ENCODE assay signal across 8 cellular contexts in genomic region chr9:5949103-5949699, GRCh38. TPM values are rescaled to one million over a fixed set of nuclear protein-coding genes. Genes with fewer than 3 reads are reported as not detected.
DNase-seq lines count a peak whose midpoint lies in the region; ATAC-seq and TF ChIP-seq lines count a peak whose summit lies in the region.

No MANE protein-coding gene starts in this region.

- H2AFZ ChIP-seq in fibroblast of lung (ENCODE audit: low read length) = no peak overlapping the region

- H3K27me3 ChIP-seq in SJSA1 (replicated peaks) (no peaks in the 10 kb centered on the region), fibroblast of lung (ENCODE audit: control insufficient read depth, insufficient read depth, low read length) (no peaks in the 10 kb centered on the region)

- ATAC-seq in HG02763 (IDR thresholded peaks at IDR 0.05; ENCODE audit: unreplicated experiment) = peak; percentile 65

- H3K4me2 ChIP-seq in fibroblast of lung (ENCODE audit: extremely low read depth, insufficient read depth, low read length) = peak overlapping the region; percentile 67

- H3K4me1 ChIP-seq in SJSA1 (replicated peaks) = no peaks in the 10 kb centered on the region
- H3K4me1 ChIP-seq in fibroblast of lung (ENCODE audit: control insufficient read depth, extremely low read depth, insufficient read depth, low read length) = peaks cover 4% of the 10 kb centered on the region

- DNase-seq in NCI-H2029 treated with DMSO at 0.1 percent for 48 hours (lab: John Stamatoyannopoulos, UW) (peak; percentile 4), NCI-H2029 (lab: John Stamatoyannopoulos, UW) (no peak), SJSA1 (ENCODE audit: low read depth in 1 of 2, low spot score in 2 of 2) (peak in 1 of 2 experiments; percentile 4), fibroblast of lung (ENCODE audit: low read depth in 2 of 2) (peak; percentile 8 to 24), ecto neural progenitor cell (ENCODE audit: low spot score) (no peak), KG1 (lab: John Stamatoyannopoulos, UW) (no peak), retina (no peak)

- H3K4me3 ChIP-seq in SJSA1 (peak overlapping the region; percentile 6; the same call in 1 of the 2 replicates), fibroblast of lung (replicated peaks in 1 of 4; ENCODE audit: control extremely low read depth in 1 of 4, insufficient read depth in 1 of 4, low read depth in 3 of 4, low read length in 4 of 4) (peak overlapping the region in 1 of 4 experiments; percentile 30)

- H3K79me2 ChIP-seq in fibroblast of lung (ENCODE audit: control insufficient read depth, insufficient read depth, low read length) = no peaks in the 10 kb centered on the region

- H3K9me3 ChIP-seq in SJSA1 (replicated peaks) = no peaks in the 10 kb centered on the region
- H3K9me3 ChIP-seq in fibroblast of lung (ENCODE audit: control insufficient read depth, insufficient read depth, low read depth, low read length) = no peaks in the 10 kb centered on the region

- no peak overlapping the region for H3K9ac ChIP-seq in fibroblast of lung (ENCODE audit: insufficient read depth, low read length)

- no peak for TF ChIP-seq CTCF in fibroblast of lung (conservative IDR thresholded peaks at IDR 0.05 in 1 of 2, IDR thresholded peaks at IDR 0.05 in 1 of 2; ENCODE audit: low read depth in 1 of 2, low read length in 2 of 2)

- H3K36me3 ChIP-seq in SJSA1 (no peaks in the 10 kb centered on the region), fibroblast of lung (ENCODE audit: control insufficient read depth, insufficient read depth, low read length) (no peaks in the 10 kb centered on the region)

- no peaks in the 10 kb centered on the region for H4K20me1 ChIP-seq in fibroblast of lung (ENCODE audit: control insufficient read depth, extremely low read depth, insufficient read depth, low read length)

- H3K27ac ChIP-seq in SJSA1 (no peak overlapping the region), fibroblast of lung (ENCODE audit: insufficient read depth, low read length) (no peak overlapping the region)

RNA-seq across cellular contexts. Expression of gene MLANA, which starts 58.5 kb away (rescaled TPM):
- not detected in 2 replicates for total RNA-seq in SJSA1 (2014; rRNA removed; shearing (Covaris generic))
- total RNA-seq in fibroblast of lung = not detected in 2 replicates
- not detected in 2 replicates for polyA plus RNA-seq in fibroblast of lung
- 0.13 and 0.23 TPM in 2 replicates for polyA plus RNA-seq in fibroblast of lung (2012)
- not detected in 2 replicates for polyA minus RNA-seq in fibroblast of lung (ENCODE audit: low replicate concordance)

Comparison
In these comparisons a context has a peak if more than half of its experiments do, and no peak if none do; other contexts are left out.
1. DNase-seq: peak in NCI-H2029 treated with DMSO at 0.1 percent for 48 hours (single experiment) and fibroblast of lung (2 of 2); none in NCI-H2029 (single experiment), ecto neural progenitor cell (single experiment), KG1 (single experiment) and retina (single experiment).